8 cellular contexts compared by ENCODE assay signal in the genomic region with DNA sequence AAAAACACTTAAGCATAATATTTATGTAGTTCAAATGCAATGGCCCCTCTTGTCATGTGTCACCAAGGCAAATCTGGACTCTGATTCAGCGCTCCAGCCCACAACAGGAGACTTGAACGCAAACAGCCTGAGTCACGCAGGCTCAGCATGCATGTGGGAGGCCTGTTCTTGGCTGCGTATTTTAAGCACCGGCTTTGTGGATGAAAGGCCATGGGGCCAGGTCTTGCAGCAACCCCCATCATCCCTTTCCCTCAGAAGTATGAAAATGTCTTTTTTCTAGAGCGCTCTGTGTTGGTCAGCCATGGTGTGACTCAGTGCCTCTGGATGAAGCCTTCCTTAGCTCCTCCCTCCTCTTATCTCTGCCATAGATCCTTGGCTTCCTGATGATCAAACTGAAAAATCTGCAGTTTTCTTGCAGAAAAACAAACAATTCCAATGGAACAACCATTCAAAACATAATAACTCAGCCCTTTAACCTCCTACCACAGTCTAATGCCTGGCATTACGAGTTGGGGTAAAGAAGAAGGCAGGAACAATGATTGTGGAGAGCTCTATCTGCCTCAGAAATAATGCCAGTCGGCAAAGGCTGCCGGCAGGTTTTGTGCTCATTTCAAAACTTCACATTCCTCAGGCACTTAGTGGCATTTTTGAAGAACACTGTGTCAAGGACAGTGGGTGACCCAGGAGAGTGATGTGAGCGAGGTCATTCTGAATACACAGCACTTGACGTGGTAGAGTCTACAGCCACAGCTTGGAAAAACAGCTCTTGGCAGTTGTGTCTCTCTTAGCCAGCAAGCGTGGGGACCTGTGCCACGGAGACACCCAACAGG.
DNase-seq lines count a peak whose midpoint lies in the region; ATAC-seq and TF ChIP-seq lines count a peak whose summit lies in the region.

No MANE protein-coding gene starts in this region.

- no peaks in the 10 kb centered on the region for H3K27me3 Mint-ChIP-seq in activated T-helper 2 cell treated with anti-CD3 and anti-CD28 coated beads, Interferon-gamma antibody, Interleukin-2, Interleukin-4, amounts not matched to agents 10 μg/mL and 5 μg/mL and 100 μg/mL, durations not matched to agents 14 hours and 24 hours and 36 hours (ENCODE audit: low read depth)

- H3K4me3 ChIP-seq in left ventricle myocardium inferior (no peak overlapping the region), WERI-Rb-1 (ENCODE audit: low read depth, low read length) (no peak overlapping the region)

- H3K9me3 ChIP-seq in left ventricle myocardium inferior (replicated peaks), result no peaks in the 10 kb centered on the region
- no peaks in the 10 kb centered on the region for H3K9me3 ChIP-seq in WERI-Rb-1 (ENCODE audit: severe bottlenecking)

- peaks cover 82% of the 10 kb centered on the region for H3K36me3 Mint-ChIP-seq in activated T-helper 2 cell treated with anti-CD3 and anti-CD28 coated beads, Interferon-gamma antibody, Interleukin-2, Interleukin-4, amounts not matched to agents 10 μg/mL and 5 μg/mL and 100 μg/mL, durations not matched to agents 14 hours and 24 hours and 36 hours (ENCODE audit: low read depth)

- peaks cover 52% of the 10 kb centered on the region for H3K4me1 Mint-ChIP-seq in activated T-helper 2 cell treated with anti-CD3 and anti-CD28 coated beads, Interferon-gamma antibody, Interleukin-2, Interleukin-4, amounts not matched to agents 10 μg/mL and 5 μg/mL and 100 μg/mL, durations not matched to agents 14 hours and 24 hours and 36 hours (ENCODE audit: low read depth)

- H3K27ac Mint-ChIP-seq in activated T-helper 2 cell treated with anti-CD3 and anti-CD28 coated beads, Interferon-gamma antibody, Interleukin-2, Interleukin-4, amounts not matched to agents 10 μg/mL and 5 μg/mL and 100 μg/mL, durations not matched to agents 14 hours and 24 hours and 36 hours, result peak overlapping the region; percentile 79

- H3K4me3 Mint-ChIP-seq in activated T-helper 2 cell treated with anti-CD3 and anti-CD28 coated beads, Interferon-gamma antibody, Interleukin-2, Interleukin-4, amounts not matched to agents 10 μg/mL and 5 μg/mL and 100 μg/mL, durations not matched to agents 14 hours and 24 hours and 36 hours (ENCODE audit: low read depth), result no peak overlapping the region

- intact Hi-C loops in Right ventricle myocardium superior (cut with DNase I) (no loop called here), left ventricle myocardium inferior (cut with micrococcal nuclease) (no loop called here)
- intact Hi-C loops in activated T-helper 2 cell treated with anti-CD3 and anti-CD28 coated beads, Interferon-gamma antibody, Interleukin-2, Interleukin-4, amounts not matched to agents 10 μg/mL and 5 μg/mL and 100 μg/mL, durations not matched to agents 14 hours and 24 hours and 36 hours (cut with micrococcal nuclease), result no loop called here

- DNase-seq in Right ventricle myocardium superior (peak; percentile 49), left ventricle myocardium inferior (no peak), islet precursor cell (peak; percentile 85), NCI-H1417 (lab: John Stamatoyannopoulos, UW) (no peak), WERI-Rb-1 (no peak)
- no peak for DNase-seq in activated T-helper 2 cell treated with anti-CD3 and anti-CD28 coated beads, Interferon-gamma antibody, Interleukin-2, Interleukin-4, amounts not matched to agents 10 μg/mL and 5 μg/mL and 100 μg/mL, durations not matched to agents 14 hours and 24 hours and 36 hours (ENCODE audit: low spot score)
- peak; percentile 3 to 33 (median 17) for DNase-seq in stimulated activated CD4-positive, alpha-beta T cell treated with anti-CD3 and anti-CD28 coated beads, TNF-alpha, amount 100 ng/mL, for 24 hours (ENCODE audit: low read depth in 3 of 3)

- peaks cover 52% of the 10 kb centered on the region for H3K27me3 ChIP-seq in left ventricle myocardium inferior (ENCODE audit: low read depth)
- peaks cover 100% of the 10 kb centered on the region for H3K27me3 ChIP-seq in WERI-Rb-1 (ENCODE audit: insufficient read depth, low read depth, severe bottlenecking)

- no peak overlapping the region for H3K27ac ChIP-seq in left ventricle myocardium inferior (replicated peaks)
- H3K27ac ChIP-seq in WERI-Rb-1, result no peak overlapping the region

- no peak for TF ChIP-seq CTCF in left ventricle myocardium inferior (IDR thresholded peaks at IDR 0.05; ENCODE audit: borderline replicate concordance)
- no peak for TF ChIP-seq CTCF in WERI-Rb-1 (IDR thresholded peaks at IDR 0.05; ENCODE audit: low read depth, low read length)

- ATAC-seq in Right ventricle myocardium superior (ENCODE audit: poor library complexity) (no peak), GM21360 (IDR thresholded peaks at IDR 0.05; ENCODE audit: unreplicated experiment) (no peak)

- H3K4me1 ChIP-seq in left ventricle myocardium inferior, result no peaks in the 10 kb centered on the region

- H3K36me3 ChIP-seq in left ventricle myocardium inferior (no peaks in the 10 kb centered on the region), WERI-Rb-1 (no peaks in the 10 kb centered on the region)

- H3K9me3 Mint-ChIP-seq in activated T-helper 2 cell treated with anti-CD3 and anti-CD28 coated beads, Interferon-gamma antibody, Interleukin-2, Interleukin-4, amounts not matched to agents 10 μg/mL and 5 μg/mL and 100 μg/mL, durations not matched to agents 14 hours and 24 hours and 36 hours, result no peaks in the 10 kb centered on the region

Comparison
In these comparisons a context has a peak if more than half of its experiments do, and no peak if none do; other contexts are left out.
1. DNase-seq: peak in Right ventricle myocardium superior (single experiment), islet precursor cell (single experiment) and stimulated activated CD4-positive, alpha-beta T cell treated with anti-CD3 and anti-CD28 coated beads, TNF-alpha, amount 100 ng/mL, for 24 hours (3 of 3); none in left ventricle myocardium inferior (single experiment), activated T-helper 2 cell treated with anti-CD3 and anti-CD28 coated beads, Interferon-gamma antibody, Interleukin-2, Interleukin-4, amounts not matched to agents 10 μg/mL and 5 μg/mL and 100 μg/mL, durations not matched to agents 14 hours and 24 hours and 36 hours (single experiment), NCI-H1417 (0 of 3) and WERI-Rb-1 (single experiment).